ENCODE assay signal across 32 cellular contexts in genomic region chr5:168965638-168966037, GRCh38.
"Had no signal": no experiment of that assay in that cellular context is flagged by ENCODE, and none has a peak within 500 bp of the region (broad histone marks: within the 10 kb centered on the region; RNA-seq: fewer than 3 reads in every experiment).

No MANE protein-coding gene starts in this region.

- ATAC-seq: activated CD8-positive, alpha-beta T cell treated with anti-CD3 and anti-CD28 coated beads for 36 hours; activated naive CD4-positive, alpha-beta T cell treated with anti-CD3 and anti-CD28 coated beads, Interleukin-2, amount 50 U/mL, for 72 hours; activated T-cell treated with anti-CD3 and anti-CD28 coated beads, Interleukin-2, amount 50 U/mL, for 4 hours; activated T-cell treated with anti-CD3 and anti-CD28 coated beads, Interleukin-2, amount 50 U/mL, for 72 hours; activated T-helper 17 cell treated with anti-CD3 and anti-CD28 coated beads, Interleukin-2, amount 50 U/mL, for 72 hours; body of pancreas had no signal

- H3K27ac ChIP-seq: adrenal gland, body of pancreas, brain microvascular endothelial cell, breast epithelium had no signal

- DNase-seq: activated B cell treated with CpG ODN at 0.5 μM for 24 hours; activated CD4-positive, alpha-beta memory T cell treated with anti-CD3 and anti-CD28 coated beads for 36 hours; activated CD4-positive, alpha-beta T cell treated with anti-CD3 and anti-CD28 coated beads for 4 hours; activated CD4-positive, alpha-beta T cell treated with anti-CD3 and anti-CD28 coated beads, Interleukin-2, amount 10 ng/mL, durations not matched to agents 24 days and 14 days; activated CD4-positive, alpha-beta T cell treated with anti-CD3 and anti-CD28 coated beads, Interleukin-2, amount 50 U/mL, for 1 hour; activated CD4-positive, alpha-beta T cell treated with anti-CD3 and anti-CD28 coated beads, Interleukin-2, amount 50 U/mL, for 4 hours; activated CD4-positive, CD25-positive, alpha-beta regulatory T cell treated with anti-CD3 and anti-CD28 coated beads, Interleukin-2, amount 50 U/mL, for 72 hours; activated CD8-positive, alpha-beta memory T cell treated with anti-CD3 and anti-CD28 coated beads, Interleukin-2, amount 50 U/mL, for 4 hours; activated CD8-positive, alpha-beta T cell treated with anti-CD3 and anti-CD28 coated beads for 36 hours; activated effector memory CD4-positive, alpha-beta T cell treated with anti-CD3 and anti-CD28 coated beads, Interleukin-2, amount 50 U/mL, for 16 hours; activated gamma-delta T cell treated with Interleukin-2 at 50 U/mL for 16 hours; activated naive CD4-positive, alpha-beta T cell; activated naive CD4-positive, alpha-beta T cell treated with anti-CD3 and anti-CD28 coated beads for 36 hours; activated naive CD4-positive, alpha-beta T cell treated with anti-CD3 and anti-CD28 coated beads, Interleukin-2, amount 50 U/mL, for 16 hours; activated naive CD8-positive, alpha-beta T cell treated with anti-CD3 and anti-CD28 coated beads for 36 hours; activated T-cell treated with anti-CD3 and anti-CD28 coated beads for 4 hours; activated T-cell treated with anti-CD3 and anti-CD28 coated beads, Interleukin-2, amount 50 U/mL, for 1 hour; activated T-cell treated with anti-CD3 and anti-CD28 coated beads, Interleukin-2, amount 50 U/mL, for 4 hours; activated T-cell treated with anti-CD3 and anti-CD28 coated beads, Interleukin-2, amount 50 U/mL, for 72 hours; adrenal gland; amniotic stem cell; aorta; body of pancreas; brain microvascular endothelial cell; caudate nucleus; SW 1271; T-helper 1 cell; T-helper 2 cell; T-helper 9 cell had no signal

- H3K4me1 ChIP-seq: adrenal gland, body of pancreas, breast epithelium had no signal

- H3K4me3 ChIP-seq: adrenal gland, body of pancreas, breast epithelium had no signal

- H3K36me3 ChIP-seq: adrenal gland, brain microvascular endothelial cell, breast epithelium had no signal

- H3K9me3 ChIP-seq: adrenal gland, body of pancreas, breast epithelium had no signal

- H3K27me3 ChIP-seq: adrenal gland, body of pancreas, brain microvascular endothelial cell, breast epithelium had no signal
